25 cellular contexts compared by ENCODE assay signal in the genomic region with DNA sequence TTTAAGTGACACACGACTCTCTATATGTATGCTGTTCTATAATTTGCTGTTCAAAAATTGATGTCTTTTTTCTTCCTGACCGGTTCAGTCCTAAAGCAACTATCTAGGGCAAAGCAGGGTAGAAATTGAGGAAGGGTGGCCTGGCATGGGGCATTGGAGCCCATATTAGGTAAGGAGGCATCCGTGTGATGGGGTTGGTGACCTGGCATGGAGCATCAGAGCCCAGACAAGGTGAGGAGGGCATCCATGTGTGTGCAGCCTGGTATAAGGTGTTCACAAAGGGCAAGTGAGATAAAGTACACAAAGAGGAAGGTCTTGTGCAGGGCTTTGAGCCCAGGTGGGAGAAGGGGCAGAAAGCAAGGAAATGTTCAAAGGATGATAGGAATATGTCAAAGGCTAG.
"Had no signal": no experiment of that assay in that cellular context is flagged by ENCODE, and none has a peak within 500 bp of the region (broad histone marks: within the 10 kb centered on the region; RNA-seq: fewer than 3 reads in every experiment).

No MANE protein-coding gene starts in this region.

- H3K4me3 Mint-ChIP-seq: mesothelial cell of epicardium; naive B cell; stimulated activated effector memory CD8-positive, alpha-beta T cell treated with anti-CD3 and anti-CD28 coated beads, Interleukin-12 subunit alpha, Interleukin-12 subunit beta, amount 100 ng/mL, for 72 hours; type B pancreatic cell had no signal

- H3K4me3 ChIP-seq: gastrocnemius medialis, heart left ventricle, hepatocyte, left lung, mucosa of descending colon, ovary, psoas muscle, sigmoid colon, testis, tibial artery had no signal

- H3K27me3 ChIP-seq: gastrocnemius medialis, heart left ventricle, hepatocyte, left lung, ovary, sigmoid colon, testis, tibial artery had no signal

- H3K27ac Mint-ChIP-seq: mesothelial cell of epicardium; naive B cell; stimulated activated effector memory CD8-positive, alpha-beta T cell treated with anti-CD3 and anti-CD28 coated beads, Interleukin-12 subunit alpha, Interleukin-12 subunit beta, amount 100 ng/mL, for 72 hours; type B pancreatic cell had no signal

- H3K9me3 ChIP-seq: gastrocnemius medialis, heart left ventricle, left lung, mucosa of descending colon, ovary, psoas muscle, sigmoid colon, testis, tibial artery had no signal

- H3K79me2 ChIP-seq: hepatocyte had no signal

- ATAC-seq: gastrocnemius medialis; left cardiac atrium; left lung; mucosa of descending colon; psoas muscle; right cardiac atrium; stimulated activated effector memory CD8-positive, alpha-beta T cell treated with anti-CD3 and anti-CD28 coated beads, Interleukin-12 subunit alpha, Interleukin-12 subunit beta, amount 100 ng/mL, for 72 hours; stimulated activated naive CD8-positive, alpha-beta T cell treated with anti-CD3 and anti-CD28 coated beads, Interleukin-15, Interleukin-2, amounts not matched to agents 100 U/mL and 50 U/mL, for 24 hours had no signal

- H3K36me3 ChIP-seq: gastrocnemius medialis, heart left ventricle, left lung, ovary, sigmoid colon, tibial artery had no signal

- H3K27ac ChIP-seq: gastrocnemius medialis, hepatocyte, left lung, ovary, psoas muscle, testis, tibial artery had no signal

- DNase-seq: cortex of kidney; foreskin fibroblast; gastrocnemius medialis; heart left ventricle; left cardiac atrium; left lung; mesenchymal stem cell; mucosa of descending colon; naive B cell; occipital lobe; ovary; posterior cingulate gyrus; psoas muscle; right cardiac atrium; sigmoid colon; stimulated activated CD4-positive, alpha-beta T cell treated with anti-CD3 and anti-CD28 coated beads, Interleukin-2, amount 100 ng/mL, for 24 hours; stimulated activated CD4-positive, alpha-beta T cell treated with anti-CD3 and anti-CD28 coated beads, Interleukin-4, amount 100 ng/mL, for 24 hours; stimulated activated naive CD8-positive, alpha-beta T cell treated with anti-CD3 and anti-CD28 coated beads, Interleukin-15, Interleukin-2, amounts not matched to agents 100 U/mL and 50 U/mL, for 24 hours; substantia nigra; testis; tibial artery had no signal

- H3K9me3 Mint-ChIP-seq: naive B cell; stimulated activated effector memory CD8-positive, alpha-beta T cell treated with anti-CD3 and anti-CD28 coated beads, Interleukin-12 subunit alpha, Interleukin-12 subunit beta, amount 100 ng/mL, for 72 hours; type B pancreatic cell had no signal

- H3K4me2 ChIP-seq: hepatocyte had no signal

- H2AFZ ChIP-seq: hepatocyte had no signal

- H3K36me3 Mint-ChIP-seq: mesothelial cell of epicardium, naive B cell, type B pancreatic cell had no signal
